Comparison of ENCODE assay signal across 26 cellular contexts in the genomic region with DNA sequence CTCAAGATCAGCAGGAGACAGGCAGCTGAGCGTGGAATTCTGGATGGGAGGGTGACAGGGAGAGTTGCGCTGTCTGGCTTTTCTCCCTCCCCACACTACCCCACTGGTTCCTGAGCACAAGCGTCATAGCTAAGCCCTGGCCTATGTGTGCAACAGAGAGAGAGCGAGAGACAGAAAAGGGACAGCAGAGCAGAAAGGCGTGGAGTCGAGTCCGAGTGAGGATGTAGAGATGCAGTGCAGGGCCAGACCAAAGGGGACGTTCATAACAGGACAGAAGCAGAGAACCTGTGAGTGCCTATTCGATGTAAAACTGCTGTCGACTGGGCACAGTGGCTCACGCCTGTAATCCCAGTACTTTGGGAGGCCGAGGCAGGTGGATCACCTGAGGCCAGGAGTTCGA.
"Had no signal": no experiment of that assay in that cellular context is flagged by ENCODE, and none has a peak within 500 bp of the region (broad histone marks: within the 10 kb centered on the region; RNA-seq: fewer than 3 reads in every experiment).

No MANE protein-coding gene starts in this region.

- H3K27ac ChIP-seq: coronary artery, esophagus squamous epithelium, psoas muscle, sigmoid colon, thoracic aorta, tibial nerve, vagina had no signal

- H3K27me3 ChIP-seq: esophagus squamous epithelium, sigmoid colon, tibial nerve, vagina had no signal

- H3K4me1 ChIP-seq: psoas muscle, sigmoid colon, tibial nerve, vagina had no signal

- DNase-seq: dermis blood vessel endothelial cell; effector memory CD4-positive, alpha-beta T cell; erythroblast; esophagus squamous epithelium; foreskin melanocyte; glutamatergic neuron; hypothalamus; immature natural killer cell; kidney; mucosa of descending colon; naive B cell; nucleus accumbens; psoas muscle; right cardiac atrium; sigmoid colon; stimulated activated CD4-positive, alpha-beta T cell treated with anti-CD3 and anti-CD28 coated beads, Interleukin-4, amount 100 ng/mL, for 4 hours; stimulated activated naive CD8-positive, alpha-beta T cell treated with anti-CD3 and anti-CD28 coated beads, Interleukin-15, Interleukin-2, amounts not matched to agents 100 U/mL and 50 U/mL, for 24 hours; substantia nigra had no signal

- H3K36me3 ChIP-seq: esophagus squamous epithelium, sigmoid colon, thoracic aorta, tibial nerve, vagina had no signal

- H3K4me3 ChIP-seq: coronary artery, esophagus squamous epithelium, lung, mucosa of descending colon, psoas muscle, sigmoid colon, thoracic aorta, tibial nerve, vagina had no signal

- H3K9me3 ChIP-seq: esophagus squamous epithelium, mucosa of descending colon, psoas muscle, sigmoid colon, thoracic aorta, tibial nerve, vagina had no signal

- ATAC-seq: left lobe of liver; natural killer cell treated with Interleukin-12 subunit alpha and Interleukin-12 subunit beta and Interleukin-15 and Interleukin-18, amount 100 ng/mL, for 72 hours; psoas muscle; right cardiac atrium; stimulated activated memory B cell treated with anti-CD40 and anti-IgM and Interleukin-4, amounts not matched to agents 10 μg/mL and 1 μg/mL and 100 μg/mL, for 72 hours; stimulated activated naive CD8-positive, alpha-beta T cell treated with anti-CD3 and anti-CD28 coated beads, Interleukin-15, Interleukin-2, amounts not matched to agents 100 U/mL and 50 U/mL, for 24 hours had no signal
